In the genomic region with DNA sequence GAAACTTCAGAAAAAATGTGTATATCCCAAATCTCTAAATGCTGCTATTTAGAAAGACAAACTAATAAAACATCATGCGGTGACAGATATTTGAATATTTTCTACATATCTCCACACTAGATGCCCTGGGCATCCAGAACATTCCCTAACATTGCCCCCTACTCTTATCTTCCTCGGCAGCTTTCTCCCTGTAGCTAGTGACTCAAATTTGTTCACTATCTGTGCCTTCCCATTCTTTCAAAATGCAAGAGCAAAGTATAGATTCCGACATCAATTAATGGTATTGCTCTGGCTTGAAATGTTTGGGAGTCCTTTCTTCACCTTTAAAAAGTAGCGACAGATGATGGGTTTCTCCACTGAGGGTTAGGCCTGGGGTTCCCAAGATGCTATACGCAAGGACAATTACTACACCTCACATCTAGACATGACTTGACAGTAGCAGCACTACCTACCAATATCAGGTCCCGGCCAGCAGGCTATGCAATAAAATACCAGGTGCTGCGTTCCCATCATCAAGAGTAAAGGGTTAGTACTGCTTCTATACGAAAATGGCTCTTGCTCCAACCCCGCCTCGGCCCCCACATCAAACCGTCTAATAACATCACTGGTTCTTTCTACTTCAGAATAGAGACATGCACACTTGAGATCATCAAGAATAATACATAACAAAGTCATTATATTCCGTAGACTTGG, we compare ENCODE assay signal across 8 cellular contexts. TPM values are rescaled to one million over a fixed set of nuclear protein-coding genes. Genes with fewer than 3 reads are reported as not detected.
DNase-seq lines count a peak whose midpoint lies in the region; ATAC-seq and TF ChIP-seq lines count a peak whose summit lies in the region.

No MANE protein-coding gene starts in this region.

- H3K36me3 ChIP-seq in KMS-11 (ENCODE audit: insufficient read depth) (no peaks in the 10 kb centered on the region), neuronal stem cell (replicated peaks in 1 of 2; ENCODE audit: control insufficient read depth in 2 of 2, insufficient read depth in 2 of 2, low read length in 2 of 2) (peaks cover 5 to 38% of the 10 kb centered on the region in 2 donors)

- no peaks in the 10 kb centered on the region for H4K20me1 ChIP-seq in KMS-11 (ENCODE audit: insufficient read depth)

- peak overlapping the region; percentile 49 for H2BK15ac ChIP-seq in neuronal stem cell (ENCODE audit: low read length)

- H3K9me3 ChIP-seq in neuronal stem cell (replicated peaks in 1 of 2; ENCODE audit: control insufficient read depth in 2 of 2, insufficient read depth in 1 of 2, low read depth in 1 of 2, low read length in 2 of 2) = no peaks in the 10 kb centered on the region

- no peak overlapping the region for H2BK120ac ChIP-seq in neuronal stem cell (ENCODE audit: low read depth, low read length)

- H3K18ac ChIP-seq in neuronal stem cell (ENCODE audit: low read length) = no peak overlapping the region

- ATAC-seq in GM19025 (IDR thresholded peaks at IDR 0.05; ENCODE audit: low read depth, unreplicated experiment) = peak; percentile 11
- no peak for ATAC-seq in HG02610 (IDR thresholded peaks at IDR 0.05; ENCODE audit: unreplicated experiment)

- TF ChIP-seq CTCF in AG04449 (IDR thresholded peaks at IDR 0.05; ENCODE audit: insufficient read depth, low read length, missing control alignments) (no peak), KMS-11 (conservative IDR thresholded peaks at IDR 0.05; ENCODE audit: low read depth, low read length) (no peak), foreskin fibroblast (IDR thresholded peaks at IDR 0.05; ENCODE audit: low read depth, low read length) (no peak)

- peaks cover 20% of the 10 kb centered on the region for H3K79me2 ChIP-seq in KMS-11 (ENCODE audit: insufficient read depth, low read depth)

- H3K4me3 ChIP-seq in AG04449 (ENCODE audit: low read depth, low read length) = peak overlapping the region; percentile 96
- H3K4me3 ChIP-seq in KMS-11 (IDR thresholded peaks at IDR 0.05; ENCODE audit: insufficient read depth, low read depth, low read length) = no peak overlapping the region
- peak overlapping the region; percentile 87 to 90 for H3K4me3 ChIP-seq in foreskin fibroblast (ENCODE audit: low read depth in 1 of 2, low read length in 2 of 2)
- H3K4me3 ChIP-seq in neuronal stem cell (ENCODE audit: low read length in 2 of 2) = peak overlapping the region; percentile 79 to 92

- no peak overlapping the region for H2BK5ac ChIP-seq in neuronal stem cell (ENCODE audit: low read length)

- peak overlapping the region; percentile 68; the same call in 1 of the 2 replicates for H3K9ac ChIP-seq in KMS-11
- H3K9ac ChIP-seq in neuronal stem cell (ENCODE audit: low read depth, low read length, poor library complexity) = no peak overlapping the region

- H3K79me1 ChIP-seq in neuronal stem cell (ENCODE audit: low read depth, low read length) = peaks cover 3% of the 10 kb centered on the region

- H3K27me3 ChIP-seq in KMS-11 (ENCODE audit: insufficient read depth, low read depth) = no peaks in the 10 kb centered on the region
- H3K27me3 ChIP-seq in neuronal stem cell (ENCODE audit: control insufficient read depth in 3 of 3, insufficient read depth in 3 of 3, low read depth in 1 of 3, low read length in 3 of 3) = no peaks in the 10 kb centered on the region

- POLR2A ChIA-PET in AG04449 (lab: Yijun Ruan, JAX) = no interaction called here

- H3K27ac ChIP-seq in KMS-11 (peak overlapping the region; percentile 65), neuronal stem cell (replicated peaks; ENCODE audit: low read length) (no peak overlapping the region)

- H3K4ac ChIP-seq in neuronal stem cell (ENCODE audit: low read length) = no peak overlapping the region

- no peak overlapping the region for H2BK12ac ChIP-seq in neuronal stem cell (ENCODE audit: low read length)

- CTCF ChIA-PET in AG04449 (lab: Yijun Ruan, JAX) = no interaction called here

- H3K4me1 ChIP-seq in KMS-11 (ENCODE audit: low read depth, poor library complexity, severe bottlenecking) (peaks cover 19% of the 10 kb centered on the region), neuronal stem cell (ENCODE audit: control insufficient read depth in 2 of 2, insufficient read depth in 1 of 2, low read depth in 1 of 2, low read length in 2 of 2) (peaks cover 5 to 6% of the 10 kb centered on the region in 2 donors)

- DNase-seq in AG04449 (ENCODE audit: low read depth, low spot score) (no peak), foreskin fibroblast (peak in 1 of 2 donors; percentile 21), neuronal stem cell (ENCODE audit: low spot score) (no peak), superior temporal gyrus (ENCODE audit: extremely low spot score) (no peak)
- DNase-seq in activated CD8-positive, alpha-beta memory T cell treated with anti-CD3 and anti-CD28 coated beads, Interleukin-2, amount 50 U/mL, for 4 hours = peak; percentile 20

- H3K14ac ChIP-seq in neuronal stem cell (ENCODE audit: low read length) = no peak overlapping the region

- no CpG with 5 or more reads among the region's 12 CpGs for WGBS in neuronal stem cell (ENCODE audit: extremely low coverage in 2 of 2, insufficient read length in 2 of 2, insufficient replicate concordance in 1 of 2), 2 donors

- no peak overlapping the region for H4K91ac ChIP-seq in neuronal stem cell (ENCODE audit: low read depth, low read length, poor library complexity)

- H4K8ac ChIP-seq in neuronal stem cell (ENCODE audit: low read depth, low read length) = no peak overlapping the region

- H3K4me2 ChIP-seq in KMS-11 = peak overlapping the region; percentile 82
- H3K4me2 ChIP-seq in neuronal stem cell (ENCODE audit: insufficient read depth, low read length, poor library complexity, severe bottlenecking) = peak overlapping the region; percentile 69

- H2AFZ ChIP-seq in KMS-11 (ENCODE audit: low read depth) = peak overlapping the region; percentile 94
- peak overlapping the region; percentile 77 for H2AFZ ChIP-seq in neuronal stem cell (ENCODE audit: low read length)

- no peak overlapping the region for H2AK5ac ChIP-seq in neuronal stem cell (ENCODE audit: low read depth, low read length)

- no peak overlapping the region for H3K23ac ChIP-seq in neuronal stem cell (ENCODE audit: low read depth, low read length, poor library complexity)

RNA-seq across cellular contexts. Expression of gene UBR1, which starts 0.6 kb away (rescaled TPM):
- 7.4 TPM for polyA plus RNA-seq in neuronal stem cell (2013, experiment 1 of 2)
- polyA plus RNA-seq in neuronal stem cell (2013, experiment 2 of 2) = 7.8 TPM

RNA-seq across cellular contexts. Expression of gene TMEM62, which starts 28.2 kb away (rescaled TPM):
- polyA plus RNA-seq in neuronal stem cell (2013, experiment 1 of 2) = 2.6 TPM
- polyA plus RNA-seq in neuronal stem cell (2013, experiment 2 of 2) = 2.5 TPM
